8 cellular contexts compared by ENCODE assay signal in the genomic region with DNA sequence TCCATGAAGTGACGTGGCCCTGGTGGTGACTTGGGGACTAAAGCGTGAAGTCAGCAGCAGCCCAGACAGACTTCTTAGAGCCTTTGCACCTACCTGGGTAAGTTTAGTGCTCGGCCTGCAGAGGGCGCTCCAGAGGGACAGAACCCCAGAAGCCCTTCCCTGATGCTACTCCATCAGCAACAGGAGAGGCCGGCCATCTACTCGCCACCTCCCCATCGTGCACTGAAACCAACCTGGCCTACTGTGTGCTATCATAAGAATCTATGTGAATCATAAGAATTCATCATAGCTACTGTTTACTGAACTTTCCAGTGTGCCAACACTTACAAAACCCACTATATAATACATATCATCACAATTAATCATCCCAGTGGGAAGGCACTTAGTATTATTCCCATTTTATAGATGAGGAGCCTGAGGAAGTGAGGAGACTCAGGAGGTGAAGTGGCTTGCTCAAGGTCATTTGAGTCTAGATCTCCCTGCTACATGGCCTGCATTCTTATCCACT. TPM values are rescaled to one million over a fixed set of nuclear protein-coding genes. Genes with fewer than 3 reads are reported as not detected.
A peak's percentile ranks its signal among the peaks of the same experiment; 100 is the strongest.
DNase-seq lines count a peak whose midpoint lies in the region; ATAC-seq lines count a peak whose summit lies in the region.

No MANE protein-coding gene starts in this region.

- peak overlapping the region; percentile 92 for H3K27ac ChIP-seq in SJSA1

- H3K4me1 ChIP-seq in SJSA1 (replicated peaks) = peaks cover 96% of the 10 kb centered on the region

- peak; percentile 34 for DNase-seq in stimulated activated CD4-positive, alpha-beta T cell treated with anti-CD3 and anti-CD28 coated beads, Interleukin-12 subunit alpha, Interleukin-12 subunit beta, amount 100 ng/mL, for 4 hours
- no peak for DNase-seq in stimulated activated CD4-positive, alpha-beta T cell treated with anti-CD3 and anti-CD28 coated beads, Interleukin-4, amount 100 ng/mL, for 4 hours
- peak in 1 of 2 experiments; percentile 39 for DNase-seq in SJSA1 (ENCODE audit: low read depth in 1 of 2, low spot score in 2 of 2)
- DNase-seq in stimulated activated CD8-positive, alpha-beta memory T cell treated with anti-CD3 and anti-CD28 coated beads, Interleukin-4, amount 100 ng/mL, for 24 hours (ENCODE audit: low read depth) = peak; percentile 20
- no peak for DNase-seq in medulla oblongata (ENCODE audit: extremely low spot score)
- no peak for DNase-seq in amniotic stem cell (lab: John Stamatoyannopoulos, UW)
- DNase-seq in DMS79 (lab: John Stamatoyannopoulos, UW) = no peak

- peaks cover 84% of the 10 kb centered on the region for H3K36me3 ChIP-seq in SJSA1

- peak; percentile 17 for ATAC-seq in esophagus mucosa

- H3K27me3 ChIP-seq in SJSA1 (replicated peaks) = no peaks in the 10 kb centered on the region

- 0 out of 2 replicates have a peak, but pooled peaks cover 2% of the 10 kb centered on the region for H3K9me3 ChIP-seq in SJSA1 (replicated peaks)

- no peak overlapping the region for H3K4me3 ChIP-seq in SJSA1

RNA-seq across cellular contexts. Expression of a gene that starts 7.9 kb away (rescaled TPM):
- 3.0 and 6.7 TPM in 2 replicates for total RNA-seq in SJSA1 (2014; rRNA removed; shearing (Covaris generic))
- 4.7 TPM for total RNA-seq in esophagus mucosa

Comparison
In these comparisons a context has a peak if more than half of its experiments do, and no peak if none do; other contexts are left out.
1. DNase-seq: peak in stimulated activated CD4-positive, alpha-beta T cell treated with anti-CD3 and anti-CD28 coated beads, Interleukin-12 subunit alpha, Interleukin-12 subunit beta, amount 100 ng/mL, for 4 hours (single experiment) and stimulated activated CD8-positive, alpha-beta memory T cell treated with anti-CD3 and anti-CD28 coated beads, Interleukin-4, amount 100 ng/mL, for 24 hours (single experiment); none in stimulated activated CD4-positive, alpha-beta T cell treated with anti-CD3 and anti-CD28 coated beads, Interleukin-4, amount 100 ng/mL, for 4 hours (0 of 2), medulla oblongata (single experiment), amniotic stem cell (single experiment) and DMS79 (single experiment).